In the genomic region with DNA sequence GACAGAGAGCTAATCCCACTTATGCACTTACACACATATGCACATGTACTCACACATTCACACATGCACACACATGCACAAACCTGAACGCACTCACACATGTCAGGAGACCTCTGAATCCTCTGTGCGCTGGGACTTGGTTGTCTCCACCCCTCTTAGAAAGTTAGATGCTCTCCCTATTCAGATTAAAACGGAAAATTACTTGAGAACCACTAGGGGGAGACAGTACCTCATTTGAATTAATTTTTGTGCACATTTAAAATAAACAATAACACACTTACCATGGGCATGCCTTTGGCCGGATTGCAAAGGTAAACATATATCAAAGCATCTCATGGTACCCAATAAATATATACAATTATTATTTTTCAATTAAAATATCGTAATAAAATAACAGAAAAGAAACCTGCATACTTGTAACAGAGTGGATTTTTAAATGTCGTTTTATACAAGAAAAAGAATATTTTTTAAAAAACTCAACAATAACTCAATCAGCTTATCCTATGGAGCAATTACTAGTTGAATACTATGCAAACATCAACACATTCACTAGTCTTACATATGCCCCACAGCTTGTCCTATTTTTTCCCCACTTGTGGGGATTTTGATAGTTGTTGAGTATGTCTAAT, we compare ENCODE assay signal across 8 cellular contexts. TPM values are rescaled to one million over a fixed set of nuclear protein-coding genes. Genes with fewer than 3 reads are reported as not detected.
DNase-seq lines count a peak whose midpoint lies in the region; ATAC-seq and TF ChIP-seq lines count a peak whose summit lies in the region.

No MANE protein-coding gene starts in this region.

- H3K36me3 Mint-ChIP-seq in activated CD8-positive, alpha-beta T cell treated with anti-CD3 and anti-CD28 coated beads for 36 hours (ENCODE audit: low read depth) = no peaks in the 10 kb centered on the region
- no peaks in the 10 kb centered on the region for H3K36me3 Mint-ChIP-seq in activated CD8-positive, alpha-beta T cell treated with anti-CD3 and anti-CD28 coated beads, Interleukin-2, amount 10 ng/mL, durations not matched to agents 7 days and 5 days (ENCODE audit: low read depth)

- no peak overlapping the region for H2AFZ ChIP-seq in parathyroid adenoma

- ATAC-seq in activated CD8-positive, alpha-beta T cell treated with anti-CD3 and anti-CD28 coated beads for 36 hours = no peak
- ATAC-seq in activated CD8-positive, alpha-beta T cell treated with anti-CD3 and anti-CD28 coated beads, Interleukin-2, amount 10 ng/mL, durations not matched to agents 7 days and 5 days = no peak
- ATAC-seq in GM19397 (IDR thresholded peaks at IDR 0.05; ENCODE audit: unreplicated experiment) = no peak

- H3K9me3 ChIP-seq in parathyroid adenoma (ENCODE audit: control insufficient read depth, low read length) = no peaks in the 10 kb centered on the region

- H3K36me3 ChIP-seq in parathyroid adenoma (ENCODE audit: control insufficient read depth, insufficient read depth, low read length) = no peaks in the 10 kb centered on the region

- no peak overlapping the region for H3K27ac ChIP-seq in parathyroid adenoma

- intact Hi-C loops in activated CD8-positive, alpha-beta T cell treated with anti-CD3 and anti-CD28 coated beads for 36 hours (cut with micrococcal nuclease) = no loop called here

- H3K4me3 ChIP-seq in choroid plexus epithelial cell (ENCODE audit: low read depth, low read length) (no peak overlapping the region), parathyroid adenoma (ENCODE audit: low read depth, low read length) (no peak overlapping the region)

- H3K27ac Mint-ChIP-seq in activated CD8-positive, alpha-beta T cell treated with anti-CD3 and anti-CD28 coated beads for 36 hours = no peak overlapping the region
- no peak overlapping the region for H3K27ac Mint-ChIP-seq in activated CD8-positive, alpha-beta T cell treated with anti-CD3 and anti-CD28 coated beads, Interleukin-2, amount 10 ng/mL, durations not matched to agents 7 days and 5 days

- H3K27me3 ChIP-seq in parathyroid adenoma (ENCODE audit: control insufficient read depth, insufficient read depth, low read length) = no peaks in the 10 kb centered on the region

- no peak overlapping the region for H3K4me2 ChIP-seq in parathyroid adenoma (ENCODE audit: low read length)

- DNase-seq in activated CD8-positive, alpha-beta T cell treated with anti-CD3 and anti-CD28 coated beads for 36 hours = no peak
- DNase-seq in activated CD8-positive, alpha-beta T cell treated with anti-CD3 and anti-CD28 coated beads, Interleukin-2, amount 10 ng/mL, durations not matched to agents 7 days and 5 days = no peak
- DNase-seq in NCI-H2227 (lab: John Stamatoyannopoulos, UW; ENCODE audit: unreplicated experiment) = peak; percentile 22
- peak; percentile 52 for DNase-seq in choroid plexus epithelial cell (ENCODE audit: low read depth)
- no peak for DNase-seq in stimulated activated CD4-positive, alpha-beta T cell treated with anti-CD3 and anti-CD28 coated beads, Interleukin-15, amount 100 ng/mL, for 24 hours
- no peak for DNase-seq in activated CD4-positive, alpha-beta T cell treated with anti-CD3 and anti-CD28 coated beads for 4 hours

- TF ChIP-seq CTCF in activated CD8-positive, alpha-beta T cell treated with anti-CD3 and anti-CD28 coated beads for 36 hours (IDR thresholded peaks at IDR 0.05) = peak; percentile 88
- TF ChIP-seq CTCF in choroid plexus epithelial cell (conservative IDR thresholded peaks at IDR 0.05; ENCODE audit: low read depth, low read length) (peak; percentile 53), parathyroid adenoma (IDR thresholded peaks at IDR 0.05) (peak; percentile 32)

- no peak overlapping the region for H3K9ac ChIP-seq in parathyroid adenoma

- H3K4me1 Mint-ChIP-seq in activated CD8-positive, alpha-beta T cell treated with anti-CD3 and anti-CD28 coated beads for 36 hours (ENCODE audit: low read depth) = no peaks in the 10 kb centered on the region
- H3K4me1 Mint-ChIP-seq in activated CD8-positive, alpha-beta T cell treated with anti-CD3 and anti-CD28 coated beads, Interleukin-2, amount 10 ng/mL, durations not matched to agents 7 days and 5 days (ENCODE audit: low read depth) = no peaks in the 10 kb centered on the region

- H3K4me3 Mint-ChIP-seq in activated CD8-positive, alpha-beta T cell treated with anti-CD3 and anti-CD28 coated beads for 36 hours = no peak overlapping the region
- H3K4me3 Mint-ChIP-seq in activated CD8-positive, alpha-beta T cell treated with anti-CD3 and anti-CD28 coated beads, Interleukin-2, amount 10 ng/mL, durations not matched to agents 7 days and 5 days = no peak overlapping the region

- H3K9me3 Mint-ChIP-seq in activated CD8-positive, alpha-beta T cell treated with anti-CD3 and anti-CD28 coated beads for 36 hours = no peaks in the 10 kb centered on the region
- no peaks in the 10 kb centered on the region for H3K9me3 Mint-ChIP-seq in activated CD8-positive, alpha-beta T cell treated with anti-CD3 and anti-CD28 coated beads, Interleukin-2, amount 10 ng/mL, durations not matched to agents 7 days and 5 days (ENCODE audit: insufficient read depth)

- peaks cover 7% of the 10 kb centered on the region for H3K27me3 Mint-ChIP-seq in activated CD8-positive, alpha-beta T cell treated with anti-CD3 and anti-CD28 coated beads for 36 hours
- H3K27me3 Mint-ChIP-seq in activated CD8-positive, alpha-beta T cell treated with anti-CD3 and anti-CD28 coated beads, Interleukin-2, amount 10 ng/mL, durations not matched to agents 7 days and 5 days (ENCODE audit: low read depth) = peaks cover 8% of the 10 kb centered on the region

- no peaks in the 10 kb centered on the region for H3K79me2 ChIP-seq in parathyroid adenoma

- POLR2A ChIA-PET in activated CD8-positive, alpha-beta T cell treated with anti-CD3 and anti-CD28 coated beads for 36 hours (lab: Charles Lee) = interaction anchor here (0.6 kb wide), 1 partner anchor 629 kb away, joined by 3 read pairs; no protein-coding TSS in a partner anchor
- POLR2A ChIA-PET in activated CD8-positive, alpha-beta T cell treated with anti-CD3 and anti-CD28 coated beads, Interleukin-2, amount 10 ng/mL, durations not matched to agents 7 days and 5 days (lab: Charles Lee) = no interaction called here

- CTCF ChIA-PET in activated CD8-positive, alpha-beta T cell treated with anti-CD3 and anti-CD28 coated beads for 36 hours (lab: Charles Lee) = interaction anchor here (1.1 to 3.5 kb wide), 12 partner anchors 14 to 180 kb away, joined by 3 to 40 read pairs (median 4); a partner anchor contains a TSS
- CTCF ChIA-PET in activated CD8-positive, alpha-beta T cell treated with anti-CD3 and anti-CD28 coated beads, Interleukin-2, amount 10 ng/mL, durations not matched to agents 7 days and 5 days (lab: Charles Lee) = interaction anchor here (0.7 to 3.9 kb wide), 7 partner anchors 9 to 356 kb away, joined by 3 to 30 read pairs (median 3); a partner anchor contains a TSS

- no peaks in the 10 kb centered on the region for H3K4me1 ChIP-seq in parathyroid adenoma

RNA-seq across cellular contexts. Expression of a gene that starts 9.5 kb away (rescaled TPM):
- not detected for total RNA-seq in activated CD8-positive, alpha-beta T cell treated with anti-CD3 and anti-CD28 coated beads for 36 hours
- not detected for total RNA-seq in activated CD8-positive, alpha-beta T cell treated with anti-CD3 and anti-CD28 coated beads, Interleukin-2, amount 10 ng/mL, durations not matched to agents 7 days and 5 days

RNA-seq across cellular contexts. Expression of a gene that starts 23.0 kb away (rescaled TPM):
- total RNA-seq in activated CD8-positive, alpha-beta T cell treated with anti-CD3 and anti-CD28 coated beads for 36 hours = 1 to 10 TPM; 1.2 to 1.6 TPM
- under 1 TPM; 0.91 to 0.92 TPM for total RNA-seq in activated CD8-positive, alpha-beta T cell treated with anti-CD3 and anti-CD28 coated beads, Interleukin-2, amount 10 ng/mL, durations not matched to agents 7 days and 5 days

RNA-seq across cellular contexts. Expression of a gene that starts 59.9 kb away (rescaled TPM):
- total RNA-seq in activated CD8-positive, alpha-beta T cell treated with anti-CD3 and anti-CD28 coated beads for 36 hours = not detected
- not detected for total RNA-seq in activated CD8-positive, alpha-beta T cell treated with anti-CD3 and anti-CD28 coated beads, Interleukin-2, amount 10 ng/mL, durations not matched to agents 7 days and 5 days

Comparison
In these comparisons a context has a peak if more than half of its experiments do, and no peak if none do; other contexts are left out.
1. DNase-seq: peak in NCI-H2227 (single experiment) and choroid plexus epithelial cell (single experiment); none in activated CD8-positive, alpha-beta T cell treated with anti-CD3 and anti-CD28 coated beads for 36 hours (single experiment), activated CD8-positive, alpha-beta T cell treated with anti-CD3 and anti-CD28 coated beads, Interleukin-2, amount 10 ng/mL, durations not matched to agents 7 days and 5 days (single experiment), stimulated activated CD4-positive, alpha-beta T cell treated with anti-CD3 and anti-CD28 coated beads, Interleukin-15, amount 100 ng/mL, for 24 hours (single experiment) and activated CD4-positive, alpha-beta T cell treated with anti-CD3 and anti-CD28 coated beads for 4 hours (0 of 2).
2. CTCF ChIP-seq: peak in every context shown above with its lines; median percentile 88 in activated CD8-positive, alpha-beta T cell treated with anti-CD3 and anti-CD28 coated beads for 36 hours; 53 in choroid plexus epithelial cell; 32 in parathyroid adenoma.